Comparison of ENCODE assay signal across 12 cellular contexts in genomic region chr12:93109794-93110203, GRCh38.
DNase-seq lines count a peak whose midpoint lies in the region; ATAC-seq and TF ChIP-seq lines count a peak whose summit lies in the region.
"Had no signal": no experiment of that assay in that cellular context is flagged by ENCODE, and none has a peak within 500 bp of the region (broad histone marks: within the 10 kb centered on the region; RNA-seq: fewer than 3 reads in every experiment).

No MANE protein-coding gene starts in this region.

- POLR2A ChIA-PET in activated CD4-positive, alpha-beta T cell treated with anti-CD3 and anti-CD28 coated beads for 36 hours (lab: Charles Lee), result interaction anchor here (0.6 kb wide), 1 partner anchor 277 kb away, joined by 3 read pairs; no protein-coding TSS in a partner anchor

- in situ Hi-C loops in gastrocnemius medialis (cut with MboI; ENCODE audit: low sequenced_read_pairs in 4 of 4), result no loop called here
- in situ Hi-C loops in G401 (cut with HindIII; ENCODE audit: low sequenced_read_pairs), result no loop called here

- peaks cover 0 to 22% of the 10 kb centered on the region in 2 donors for H3K4me1 ChIP-seq in gastrocnemius medialis

- peaks cover 2% of the 10 kb centered on the region for H3K9me3 Mint-ChIP-seq in activated CD4-positive, alpha-beta T cell treated with anti-CD3 and anti-CD28 coated beads for 36 hours (ENCODE audit: low read depth)
- H3K9me3 Mint-ChIP-seq: immature natural killer cell; T-helper 1 cell treated with Interleukin-12 subunit alpha and Interleukin-12 subunit beta and Interleukin-4 antibody, amounts not matched to agents 30 μg/mL and 1 μg/mL, for 36 hours had no signal

- intact Hi-C loops in activated CD4-positive, alpha-beta T cell treated with anti-CD3 and anti-CD28 coated beads for 36 hours (cut with DNase I, micrococcal nuclease), result loop anchor here (1.0 to 5.0 kb wide), 4 partner anchors 119 to 313 kb away; partner anchors contain the start of genes EEA1 (in 1 of the 2) and NUDT4 (in 1 of the 2)
- intact Hi-C loops in gastrocnemius medialis (cut with DNase I; ENCODE audit: low total_unique reads), result no loop called here

- CTCF ChIA-PET in activated CD4-positive, alpha-beta T cell treated with anti-CD3 and anti-CD28 coated beads for 36 hours (lab: Charles Lee), result interaction anchor here (0.6 to 6.7 kb wide), 4 partner anchors 12 to 556 kb away, joined by 3 to 48 read pairs (median 9); no protein-coding TSS in a partner anchor

- peak; percentile 75 for DNase-seq in activated CD4-positive, alpha-beta T cell treated with anti-CD3 and anti-CD28 coated beads for 36 hours
- DNase-seq in activated CD4-positive, alpha-beta T cell treated with anti-CD3 and anti-CD28 coated beads for 1 hour, result no peak
- DNase-seq in HK-2 (ENCODE audit: unreplicated experiment), result peak; percentile 23
- peak; percentile 74 for DNase-seq in foreskin melanocyte
- DNase-seq in stimulated activated CD4-positive, alpha-beta T cell treated with anti-CD3 and anti-CD28 coated beads, TNF-alpha, amount 100 ng/mL, for 48 hours (ENCODE audit: low read depth in 3 of 3), result peak; percentile 8 to 46 (median 26)
- no peak for DNase-seq in gastrocnemius medialis
- DNase-seq in erythroblast (lab: John Stamatoyannopoulos, UW), result no peak
- no peak for DNase-seq in G401 (ENCODE audit: low spot score)
- DNase-seq: activated gamma-delta T cell treated with Interleukin-2 at 50 U/mL for 16 hours, immature natural killer cell, Kasumi-1 had no signal

- H3K27me3 Mint-ChIP-seq in activated CD4-positive, alpha-beta T cell treated with anti-CD3 and anti-CD28 coated beads for 36 hours, result no peaks in the 10 kb centered on the region

- H3K4me3 Mint-ChIP-seq in activated CD4-positive, alpha-beta T cell treated with anti-CD3 and anti-CD28 coated beads for 36 hours, result no peak overlapping the region
- H3K4me3 Mint-ChIP-seq: immature natural killer cell; T-helper 1 cell treated with Interleukin-12 subunit alpha and Interleukin-12 subunit beta and Interleukin-4 antibody, amounts not matched to agents 30 μg/mL and 1 μg/mL, for 36 hours had no signal

- H3K9me3 ChIP-seq in gastrocnemius medialis, result no peaks in the 10 kb centered on the region

- no peak for TF ChIP-seq CTCF in gastrocnemius medialis (IDR thresholded peaks at IDR 0.05 in 4 of 5, conservative IDR thresholded peaks at IDR 0.05 in 1 of 5)

- H3K4me1 Mint-ChIP-seq in activated CD4-positive, alpha-beta T cell treated with anti-CD3 and anti-CD28 coated beads for 36 hours, result peaks cover 26% of the 10 kb centered on the region
- H3K4me1 Mint-ChIP-seq: immature natural killer cell had no signal

- TF ChIP-seq POLR2A in gastrocnemius medialis (IDR thresholded peaks at IDR 0.05), result no peak
- no peak for TF ChIP-seq POLR2A in erythroblast (IDR thresholded peaks at IDR 0.05; ENCODE audit: low read length)

- no peaks in the 10 kb centered on the region for H3K36me3 Mint-ChIP-seq in activated CD4-positive, alpha-beta T cell treated with anti-CD3 and anti-CD28 coated beads for 36 hours (ENCODE audit: low read depth)
- H3K36me3 Mint-ChIP-seq: immature natural killer cell had no signal

- H3K36me3 ChIP-seq in gastrocnemius medialis, result no peaks in the 10 kb centered on the region

- H3K27me3 ChIP-seq in gastrocnemius medialis, result no peaks in the 10 kb centered on the region

- peak; percentile 93 for ATAC-seq in activated CD4-positive, alpha-beta T cell treated with anti-CD3 and anti-CD28 coated beads for 36 hours
- ATAC-seq in gastrocnemius medialis, result no peak

- H3K4me3 ChIP-seq in gastrocnemius medialis, result no peak overlapping the region

- H3K27ac ChIP-seq in gastrocnemius medialis, result no peak overlapping the region

- H3K27ac Mint-ChIP-seq in activated CD4-positive, alpha-beta T cell treated with anti-CD3 and anti-CD28 coated beads for 36 hours, result peak overlapping the region; percentile 89
- H3K27ac Mint-ChIP-seq: immature natural killer cell; T-helper 1 cell treated with Interleukin-12 subunit alpha and Interleukin-12 subunit beta and Interleukin-4 antibody, amounts not matched to agents 30 μg/mL and 1 μg/mL, for 36 hours had no signal

Comparison
In these comparisons a context has a peak if more than half of its experiments do, and no peak if none do; other contexts are left out.
1. DNase-seq: peak in activated CD4-positive, alpha-beta T cell treated with anti-CD3 and anti-CD28 coated beads for 36 hours (single experiment), HK-2 (single experiment), foreskin melanocyte (single experiment) and stimulated activated CD4-positive, alpha-beta T cell treated with anti-CD3 and anti-CD28 coated beads, TNF-alpha, amount 100 ng/mL, for 48 hours (3 of 3); none in activated CD4-positive, alpha-beta T cell treated with anti-CD3 and anti-CD28 coated beads for 1 hour (single experiment), gastrocnemius medialis (0 of 2), erythroblast (0 of 2) and G401 (single experiment).